ENCODE assay signal across 25 cellular contexts in the genomic region with DNA sequence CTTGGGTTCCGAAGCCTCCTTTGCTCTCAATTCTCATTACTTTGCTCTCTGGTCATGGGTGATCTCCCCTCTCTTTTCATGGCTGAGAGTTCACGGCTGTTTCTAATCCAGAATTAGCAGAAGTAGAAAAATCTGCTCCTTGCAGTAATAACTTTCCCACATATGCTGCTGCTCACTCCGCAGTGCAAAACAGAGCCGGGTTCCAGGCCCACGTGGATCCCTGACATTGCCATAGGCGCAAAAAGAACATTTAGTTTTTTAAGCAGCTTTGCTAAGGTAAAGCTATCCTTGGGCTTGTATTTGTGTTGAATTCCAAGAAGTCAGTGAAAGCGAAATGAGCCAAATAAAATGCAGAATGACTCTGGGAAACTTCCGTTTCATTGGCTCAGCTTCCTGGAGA.
"Had no signal": no experiment of that assay in that cellular context is flagged by ENCODE, and none has a peak within 500 bp of the region (broad histone marks: within the 10 kb centered on the region; RNA-seq: fewer than 3 reads in every experiment).

No MANE protein-coding gene starts in this region.

- H3K27ac ChIP-seq: left ventricle myocardium inferior, ovary, prostate gland, right lobe of liver, stomach, testis, thyroid gland, transverse colon, upper lobe of left lung, vagina had no signal

- H3K9me3 ChIP-seq: left ventricle myocardium inferior, ovary, prostate gland, right lobe of liver, stomach, testis, thyroid gland, transverse colon, upper lobe of left lung, vagina had no signal

- H3K4me3 Mint-ChIP-seq: mesothelial cell of epicardium; naive B cell; natural killer cell; nephron progenitor cell; stimulated activated memory B cell treated with anti-CD40 and anti-IgM and Interleukin-4, amounts not matched to agents 10 μg/mL and 1 μg/mL and 100 μg/mL, for 72 hours had no signal

- ATAC-seq: left colon; natural killer cell; right lobe of liver; stimulated activated memory B cell treated with anti-CD40 and anti-IgM and Interleukin-4, amounts not matched to agents 10 μg/mL and 1 μg/mL and 100 μg/mL, for 72 hours had no signal

- H3K27ac Mint-ChIP-seq: mesothelial cell of epicardium; natural killer cell; stimulated activated memory B cell treated with anti-CD40 and anti-IgM and Interleukin-4, amounts not matched to agents 10 μg/mL and 1 μg/mL and 100 μg/mL, for 72 hours had no signal

- H3K27me3 ChIP-seq: ovary, right lobe of liver, stomach, testis, thyroid gland, transverse colon, upper lobe of left lung, vagina had no signal

- DNase-seq: hippocampal formation; kidney; left colon; left ventricle myocardium inferior; mesendoderm; naive B cell; natural killer cell; nephron progenitor cell; ovary; right lobe of liver; stimulated activated CD4-positive, alpha-beta T cell treated with anti-CD3 and anti-CD28 coated beads, Interleukin-1b, Interleukin-23, amount 100 ng/mL, for 48 hours; stimulated activated CD4-positive, alpha-beta T cell treated with anti-CD3 and anti-CD28 coated beads, Interleukin-2, amount 100 ng/mL, for 48 hours; stimulated activated CD4-positive, alpha-beta T cell treated with anti-CD3 and anti-CD28 coated beads, Interleukin-4, amount 100 ng/mL, for 4 hours; stimulated activated CD8-positive, alpha-beta memory T cell treated with anti-CD3 and anti-CD28 coated beads, Interleukin-4, amount 100 ng/mL, for 48 hours; stimulated activated naive CD4-positive, alpha-beta T cell treated with Interleukin-2 at 50 U/mL for 16 hours; stomach; testis; thyroid gland; transverse colon; upper lobe of left lung had no signal

- H3K27me3 Mint-ChIP-seq: naive B cell; stimulated activated memory B cell treated with anti-CD40 and anti-IgM and Interleukin-4, amounts not matched to agents 10 μg/mL and 1 μg/mL and 100 μg/mL, for 72 hours had no signal

- H3K36me3 Mint-ChIP-seq: mesothelial cell of epicardium; naive B cell; natural killer cell; stimulated activated memory B cell treated with anti-CD40 and anti-IgM and Interleukin-4, amounts not matched to agents 10 μg/mL and 1 μg/mL and 100 μg/mL, for 72 hours had no signal

- H3K4me1 ChIP-seq: left ventricle myocardium inferior, prostate gland, right lobe of liver, stomach, thyroid gland, transverse colon, upper lobe of left lung, vagina had no signal

- H3K4me2 ChIP-seq: smooth muscle cell had no signal

- H3K4me1 Mint-ChIP-seq: naive B cell; natural killer cell; stimulated activated memory B cell treated with anti-CD40 and anti-IgM and Interleukin-4, amounts not matched to agents 10 μg/mL and 1 μg/mL and 100 μg/mL, for 72 hours had no signal

- H3K9me3 Mint-ChIP-seq: mesothelial cell of epicardium, nephron progenitor cell had no signal
